In genomic region chr11:67436459-67437081, GRCh38 we compare ENCODE assay signal across 1 cellular context.
TF ChIP-seq lines count a peak whose summit lies in the region.

No MANE protein-coding gene starts in this region.

TF ChIP-seq in SK-N-SH, 30 proteins besides CTCF, POLR2A, EP300 and RAD21 (continued from another document):
- TF ChIP-seq, protein P1, sequence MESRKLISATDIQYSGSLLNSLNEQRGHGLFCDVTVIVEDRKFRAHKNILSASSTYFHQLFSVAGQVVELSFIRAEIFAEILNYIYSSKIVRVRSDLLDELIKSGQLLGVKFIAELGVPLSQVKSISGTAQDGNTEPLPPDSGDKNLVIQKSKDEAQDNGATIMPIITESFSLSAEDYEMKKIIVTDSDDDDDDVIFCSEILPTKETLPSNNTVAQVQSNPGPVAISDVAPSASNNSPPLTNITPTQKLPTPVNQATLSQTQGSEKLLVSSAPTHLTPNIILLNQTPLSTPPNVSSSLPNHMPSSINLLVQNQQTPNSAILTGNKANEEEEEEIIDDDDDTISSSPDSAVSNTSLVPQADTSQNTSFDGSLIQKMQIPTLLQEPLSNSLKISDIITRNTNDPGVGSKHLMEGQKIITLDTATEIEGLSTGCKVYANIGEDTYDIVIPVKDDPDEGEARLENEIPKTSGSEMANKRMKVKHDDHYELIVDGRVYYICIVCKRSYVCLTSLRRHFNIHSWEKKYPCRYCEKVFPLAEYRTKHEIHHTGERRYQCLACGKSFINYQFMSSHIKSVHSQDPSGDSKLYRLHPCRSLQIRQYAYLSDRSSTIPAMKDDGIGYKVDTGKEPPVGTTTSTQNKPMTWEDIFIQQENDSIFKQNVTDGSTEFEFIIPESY (IDR thresholded peaks at IDR 0.05; ENCODE audit: borderline replicate concordance, low read depth): no peak
- TF ChIP-seq GABPA (IDR thresholded peaks at IDR 0.05; ENCODE audit: low read depth): no peak
